In genomic region chr11:1388763-1389102, GRCh38 we compare ENCODE assay signal across 8 cellular contexts. TPM values are rescaled to one million over a fixed set of nuclear protein-coding genes. Genes with fewer than 3 reads are reported as not detected.
DNase-seq lines count a peak whose midpoint lies in the region; ATAC-seq and TF ChIP-seq lines count a peak whose summit lies in the region.

No MANE protein-coding gene starts in this region.

- intact Hi-C loops in CD8-positive, alpha-beta T cell (cut with DNase I, micrococcal nuclease): loop anchor here (1.0 to 5.0 kb wide), 3 partner anchors 79 to 696 kb away; partner anchors contain the start of gene TOLLIP (in 2 of the 2)
- intact Hi-C loops in esophagus muscularis mucosa (cut with DNase I): loop anchor here (10.0 kb wide), 1 partner anchor 124 kb away; no protein-coding TSS in a partner anchor

- no peak for ATAC-seq in CD8-positive, alpha-beta T cell
- ATAC-seq in HG03280 (IDR thresholded peaks at IDR 0.05; ENCODE audit: unreplicated experiment) (no peak), GM21723 (IDR thresholded peaks at IDR 0.05; ENCODE audit: unreplicated experiment) (no peak)

- peaks cover 23% of the 10 kb centered on the region for H3K27me3 Mint-ChIP-seq in CD8-positive, alpha-beta T cell (ENCODE audit: low read depth)

- peaks cover 15% of the 10 kb centered on the region for H3K4me1 ChIP-seq in CD8-positive, alpha-beta T cell (ENCODE audit: insufficient read depth, low read length)
- H3K4me1 ChIP-seq in esophagus muscularis mucosa (peaks cover 14 to 26% (median 23%) of the 10 kb centered on the region in 4 donors), parathyroid adenoma (peaks cover 3% of the 10 kb centered on the region)

- no peak for TF ChIP-seq CTCF in CD8-positive, alpha-beta T cell (IDR thresholded peaks at IDR 0.05)
- TF ChIP-seq CTCF in esophagus muscularis mucosa (IDR thresholded peaks at IDR 0.05): no peak
- TF ChIP-seq CTCF in parathyroid adenoma (IDR thresholded peaks at IDR 0.05): no peak

- no peaks in the 10 kb centered on the region for H3K36me3 ChIP-seq in CD8-positive, alpha-beta T cell (ENCODE audit: insufficient read depth, low read length)
- H3K36me3 ChIP-seq in esophagus muscularis mucosa (no peaks in the 10 kb centered on the region), parathyroid adenoma (ENCODE audit: control insufficient read depth, insufficient read depth, low read length) (no peaks in the 10 kb centered on the region)

- POLR2A ChIA-PET in CD8-positive, alpha-beta T cell (lab: Charles Lee): interaction anchor here (1.2 kb wide), 2 partner anchors 79 to 126 kb away, joined by 5 read pairs; partner anchors contain the start of gene TOLLIP

- peak overlapping the region; percentile 79 for H2AFZ ChIP-seq in parathyroid adenoma

- TF ChIP-seq POLR2A in esophagus muscularis mucosa (IDR thresholded peaks at IDR 0.05; ENCODE audit: low read depth): no peak

- no peak overlapping the region for H3K9ac ChIP-seq in parathyroid adenoma

- no peaks in the 10 kb centered on the region for H3K9me3 Mint-ChIP-seq in CD8-positive, alpha-beta T cell

- no peaks in the 10 kb centered on the region for H3K36me3 Mint-ChIP-seq in CD8-positive, alpha-beta T cell

- 50% methylated on average over 2 of the region's 22 CpGs for WGBS in esophagus muscularis mucosa

- H3K27me3 ChIP-seq in CD8-positive, alpha-beta T cell (ENCODE audit: insufficient read depth, low read length): peaks cover 6% of the 10 kb centered on the region
- H3K27me3 ChIP-seq in esophagus muscularis mucosa: peaks cover 5 to 40% (median 26%) of the 10 kb centered on the region in 4 donors
- H3K27me3 ChIP-seq in parathyroid adenoma (ENCODE audit: control insufficient read depth, insufficient read depth, low read length): no peaks in the 10 kb centered on the region

- peak overlapping the region; percentile 72 for H3K4me3 Mint-ChIP-seq in CD8-positive, alpha-beta T cell

- peaks cover 11% of the 10 kb centered on the region for H3K4me1 Mint-ChIP-seq in CD8-positive, alpha-beta T cell (ENCODE audit: low read depth)

- peak overlapping the region; percentile 74 for H3K4me2 ChIP-seq in parathyroid adenoma (ENCODE audit: low read length)

- H3K4me3 ChIP-seq in CD8-positive, alpha-beta T cell (ENCODE audit: low read depth, low read length): peak overlapping the region; percentile 78
- H3K4me3 ChIP-seq in esophagus muscularis mucosa (peak overlapping the region; percentile 58 to 76 (median 62)), parathyroid adenoma (ENCODE audit: low read depth, low read length) (no peak overlapping the region)

- no peak for TF ChIP-seq EP300 in esophagus muscularis mucosa (IDR thresholded peaks at IDR 0.05)

- CTCF ChIA-PET in CD8-positive, alpha-beta T cell (lab: Charles Lee): no interaction called here

- H3K27ac ChIP-seq in CD8-positive, alpha-beta T cell (ENCODE audit: low read depth, low read length): no peak overlapping the region
- no peak overlapping the region for H3K27ac ChIP-seq in esophagus muscularis mucosa (replicated peaks in 1 of 4)
- H3K27ac ChIP-seq in parathyroid adenoma: no peak overlapping the region

- H3K27ac Mint-ChIP-seq in CD8-positive, alpha-beta T cell: no peak overlapping the region

- H3K9me3 ChIP-seq in CD8-positive, alpha-beta T cell (ENCODE audit: low read length): no peaks in the 10 kb centered on the region
- H3K9me3 ChIP-seq in esophagus muscularis mucosa: no peaks in the 10 kb centered on the region
- H3K9me3 ChIP-seq in parathyroid adenoma (ENCODE audit: control insufficient read depth, low read length): no peaks in the 10 kb centered on the region

- H3K79me2 ChIP-seq in parathyroid adenoma: no peaks in the 10 kb centered on the region

- no peak for DNase-seq in CD8-positive, alpha-beta T cell
- peak; percentile 33 for DNase-seq in NCI-H526 treated with DMSO at 0.1 percent for 48 hours (lab: John Stamatoyannopoulos, UW)
- no peak for DNase-seq in esophagus muscularis mucosa (ENCODE audit: extremely low spot score)
- DNase-seq in SIG-M5 (lab: John Stamatoyannopoulos, UW): no peak
- DNase-seq in epidermal melanocyte (ENCODE audit: insufficient read length, low spot score): no peak

RNA-seq across cellular contexts. Expression of gene BRSK2, which starts 1.0 kb away (rescaled TPM):
- under 1 TPM; 0.19 to 0.31 TPM for total RNA-seq in CD8-positive, alpha-beta T cell
- total RNA-seq in esophagus muscularis mucosa: 1 to 10 TPM; 1.0 to 3.3 (median 2.8) TPM
